In genomic region chr12:53383258-53383657, GRCh38 we compare ENCODE assay signal across 11 cellular contexts. TPM values are rescaled to one million over a fixed set of nuclear protein-coding genes. Genes with fewer than 3 reads are reported as not detected.
A peak's percentile ranks its signal among the peaks of the same experiment; 100 is the strongest.
DNase-seq lines count a peak whose midpoint lies in the region; ATAC-seq and TF ChIP-seq lines count a peak whose summit lies in the region.
"Had no signal": no experiment of that assay in that cellular context is flagged by ENCODE, and none has a peak within 500 bp of the region (broad histone marks: within the 10 kb centered on the region; RNA-seq: fewer than 3 reads in every experiment).

No MANE protein-coding gene starts in this region.

- peak overlapping the region in 7 of 8 donors; percentile 5 to 84 (median 61) for H3K4me3 ChIP-seq in spleen

- no peaks in the 10 kb centered on the region for H3K27me3 Mint-ChIP-seq in T-helper 1 cell treated with Interleukin-12 subunit alpha and Interleukin-12 subunit beta and Interleukin-4 antibody, amounts not matched to agents 30 μg/mL and 1 μg/mL, for 36 hours (ENCODE audit: low read depth)
- H3K27me3 Mint-ChIP-seq in activated B cell treated with CpG ODN at 0.5 μM for 24 hours (no peaks in the 10 kb centered on the region), glutamatergic neuron (ENCODE audit: unreplicated experiment) (peaks cover 3% of the 10 kb centered on the region)

- peak overlapping the region; percentile 58 for H3K27ac Mint-ChIP-seq in T-helper 1 cell treated with Interleukin-12 subunit alpha and Interleukin-12 subunit beta and Interleukin-4 antibody, amounts not matched to agents 30 μg/mL and 1 μg/mL, for 36 hours
- H3K27ac Mint-ChIP-seq in activated B cell treated with CpG ODN at 0.5 μM for 24 hours, result peak overlapping the region; percentile 25
- peak overlapping the region; percentile 43 for H3K27ac Mint-ChIP-seq in glutamatergic neuron (ENCODE audit: unreplicated experiment)

- intact Hi-C loops in activated B cell treated with CpG ODN at 0.5 μM for 24 hours (cut with micrococcal nuclease), result loop anchor here (5.0 kb wide), 1 partner anchor 344 kb away; the partner anchor contains the start of gene CALCOCO1
- intact Hi-C loops in spleen (cut with DNase I; ENCODE audit: low total_unique reads), result no loop called here

- no peaks in the 10 kb centered on the region for H3K27me3 ChIP-seq in spleen (replicated peaks in 1 of 7)

- no peaks in the 10 kb centered on the region for H3K9me3 ChIP-seq in spleen

- no peaks in the 10 kb centered on the region for H3K9me3 Mint-ChIP-seq in T-helper 1 cell treated with Interleukin-12 subunit alpha and Interleukin-12 subunit beta and Interleukin-4 antibody, amounts not matched to agents 30 μg/mL and 1 μg/mL, for 36 hours
- no peaks in the 10 kb centered on the region for H3K9me3 Mint-ChIP-seq in activated B cell treated with CpG ODN at 0.5 μM for 24 hours
- H3K9me3 Mint-ChIP-seq in glutamatergic neuron (ENCODE audit: unreplicated experiment), result peaks cover 5% of the 10 kb centered on the region

- no peak for TF ChIP-seq CTCF in activated B cell treated with CpG ODN at 0.5 μM for 24 hours (IDR thresholded peaks at IDR 0.05)
- no peak for TF ChIP-seq CTCF in glutamatergic neuron (IDR thresholded peaks at IDR 0.05; ENCODE audit: partially characterized antibody, unreplicated experiment)
- TF ChIP-seq CTCF in spleen (IDR thresholded peaks at IDR 0.05 in 8 of 11, conservative IDR thresholded peaks at IDR 0.05 in 3 of 11), result no peak

- peak overlapping the region in 4 of 8 donors; percentile 97 to 100 (median 99) for H3K27ac ChIP-seq in spleen

- WGBS in spleen, 5 donors, result 74 to 93% (median 81%) methylated on average over 2 of the region's 2 CpGs

- no peak for TF ChIP-seq POLR2A in spleen (IDR thresholded peaks at IDR 0.05)

- CTCF ChIA-PET in activated B cell treated with CpG ODN at 0.5 μM for 24 hours (lab: Charles Lee), result interaction anchor here (1.3 to 4.2 kb wide), 3 partner anchors 27 to 31 kb away, joined by 4 to 45 read pairs (median 6); no protein-coding TSS in a partner anchor

- peaks cover 39% of the 10 kb centered on the region for H3K4me1 Mint-ChIP-seq in T-helper 1 cell treated with Interleukin-12 subunit alpha and Interleukin-12 subunit beta and Interleukin-4 antibody, amounts not matched to agents 30 μg/mL and 1 μg/mL, for 36 hours (ENCODE audit: low read depth)
- H3K4me1 Mint-ChIP-seq in activated B cell treated with CpG ODN at 0.5 μM for 24 hours, result peaks cover 64% of the 10 kb centered on the region
- peaks cover 16% of the 10 kb centered on the region for H3K4me1 Mint-ChIP-seq in glutamatergic neuron (ENCODE audit: low read depth, unreplicated experiment)

- DNase-seq in T-helper 1 cell (no peak), activated B cell treated with CpG ODN at 0.5 μM for 24 hours (no peak), glutamatergic neuron (no peak), spleen (peak; percentile 62), NCI-H2196 (lab: John Stamatoyannopoulos, UW; ENCODE audit: unreplicated experiment) (no peak), mesenteric fat pad (ENCODE audit: low spot score) (no peak)
- DNase-seq: ACHN, small intestine had no signal

- peaks cover 61 to 85% (median 83%) of the 10 kb centered on the region in 6 donors for H3K4me1 ChIP-seq in spleen

- POLR2A ChIA-PET in activated B cell treated with CpG ODN at 0.5 μM for 24 hours (lab: Charles Lee), result interaction anchor here (0.5 to 6.2 kb wide), 6 partner anchors 12 to 70 kb away, joined by 4 to 38 read pairs (median 6); no protein-coding TSS in a partner anchor

- H3K36me3 Mint-ChIP-seq in T-helper 1 cell treated with Interleukin-12 subunit alpha and Interleukin-12 subunit beta and Interleukin-4 antibody, amounts not matched to agents 30 μg/mL and 1 μg/mL, for 36 hours (ENCODE audit: low read depth), result peaks cover 35% of the 10 kb centered on the region
- H3K36me3 Mint-ChIP-seq in activated B cell treated with CpG ODN at 0.5 μM for 24 hours (ENCODE audit: low read depth) (peaks cover 58% of the 10 kb centered on the region), glutamatergic neuron (ENCODE audit: unreplicated experiment) (no peaks in the 10 kb centered on the region)

- H3K4me3 Mint-ChIP-seq in T-helper 1 cell treated with Interleukin-12 subunit alpha and Interleukin-12 subunit beta and Interleukin-4 antibody, amounts not matched to agents 30 μg/mL and 1 μg/mL, for 36 hours, result peak overlapping the region; percentile 92
- H3K4me3 Mint-ChIP-seq in activated B cell treated with CpG ODN at 0.5 μM for 24 hours, result peak overlapping the region; percentile 88
- peak overlapping the region; percentile 37 for H3K4me3 Mint-ChIP-seq in glutamatergic neuron (ENCODE audit: unreplicated experiment)

- ATAC-seq in activated B cell treated with CpG ODN at 0.5 μM for 24 hours (ENCODE audit: low read depth) (no peak), HG03442 (IDR thresholded peaks at IDR 0.05; ENCODE audit: unreplicated experiment) (no peak)

- peaks cover 0 to 73% (median 48%) of the 10 kb centered on the region in 6 donors for H3K36me3 ChIP-seq in spleen

RNA-seq across cellular contexts. Expression of gene SP1, which starts 3.3 kb away (rescaled TPM):
- total RNA-seq in activated B cell treated with CpG ODN at 0.5 μM for 24 hours, result 99.2 and 102 TPM in 2 replicates
- 34.8 TPM for total RNA-seq in glutamatergic neuron (ENCODE audit: unreplicated experiment)
- total RNA-seq in spleen, result 10 to 100 TPM; 75.6 to 92.8 (median 86.1) TPM
- 10 to 100 TPM in 1 of 3 donors, 1 to 10 TPM in 2; 9.1 to 13.6 (median 9.9) TPM for polyA plus RNA-seq in spleen
- 60.5 TPM for total RNA-seq in mesenteric fat pad

RNA-seq across cellular contexts. Expression of gene AMHR2, which starts 40.4 kb away (rescaled TPM):
- not detected in 2 replicates for total RNA-seq in activated B cell treated with CpG ODN at 0.5 μM for 24 hours
- total RNA-seq in glutamatergic neuron (ENCODE audit: unreplicated experiment), result not detected
- 10 to 100 TPM in 3 of 7 donors, 1 to 10 TPM in 4; 3.7 to 20.6 (median 8.8) TPM for total RNA-seq in spleen
- polyA plus RNA-seq in spleen, result 1 to 10 TPM; 1.2 to 7.4 (median 1.7) TPM
- total RNA-seq in mesenteric fat pad, result not detected
- total RNA-seq: T-helper 1 cell treated with Interleukin-12 subunit alpha and Interleukin-12 subunit beta and Interleukin-4 antibody, amounts not matched to agents 30 ng/mL and 1 ng/mL, for 36 hours had no signal

RNA-seq across cellular contexts. Expression of gene SP7, which starts 47.1 kb away (rescaled TPM):
- total RNA-seq in activated B cell treated with CpG ODN at 0.5 μM for 24 hours, result not detected in 2 replicates
- not detected for total RNA-seq in glutamatergic neuron (ENCODE audit: unreplicated experiment)
- total RNA-seq in spleen, result not detected
- polyA plus RNA-seq in spleen, result not detected
- total RNA-seq in mesenteric fat pad, result not detected
- total RNA-seq: T-helper 1 cell treated with Interleukin-12 subunit alpha and Interleukin-12 subunit beta and Interleukin-4 antibody, amounts not matched to agents 30 ng/mL and 1 ng/mL, for 36 hours had no signal
- polyA plus RNA-seq: small intestine had no signal

RNA-seq across cellular contexts. Expression of gene PRR13, which starts 58.3 kb away (rescaled TPM):
- total RNA-seq in activated B cell treated with CpG ODN at 0.5 μM for 24 hours (266 and 288 TPM in 2 replicates), glutamatergic neuron (ENCODE audit: unreplicated experiment) (105 TPM), spleen (100 to 1,000 TPM; 127 to 230 (median 197) TPM), mesenteric fat pad (119 TPM)
- polyA plus RNA-seq in spleen, result 100 to 1,000 TPM; 217 to 262 (median 223) TPM

Comparison
In these comparisons a context has a peak if more than half of its experiments do, and no peak if none do; other contexts are left out.
1. H3K4me3 Mint-ChIP-seq: peak in every context shown above with its lines; median percentile 92 in T-helper 1 cell treated with Interleukin-12 subunit alpha and Interleukin-12 subunit beta and Interleukin-4 antibody, amounts not matched to agents 30 μg/mL and 1 μg/mL, for 36 hours; 88 in activated B cell treated with CpG ODN at 0.5 μM for 24 hours; 37 in glutamatergic neuron.